In the genomic region with DNA sequence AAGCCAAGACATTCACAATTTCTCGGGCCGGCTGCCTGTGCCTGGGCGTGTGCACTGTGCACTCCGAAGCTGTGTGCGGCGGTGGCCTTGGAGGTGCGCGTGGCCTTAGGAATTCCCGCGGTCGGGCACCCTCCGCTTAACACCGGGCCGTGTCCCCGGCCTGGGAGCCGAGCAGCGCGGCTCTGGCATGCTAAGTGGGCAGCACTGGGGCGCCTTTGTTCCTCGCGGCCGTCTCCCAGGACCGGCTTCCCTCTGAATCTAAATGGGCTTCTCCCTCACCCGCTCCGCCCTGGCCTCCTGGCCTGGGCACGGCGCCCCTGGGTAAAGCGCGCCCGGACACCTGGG, we compare ENCODE assay signal across 1 cellular context.
TF ChIP-seq lines count a peak whose summit lies in the region.

No MANE protein-coding gene starts in this region.

TF ChIP-seq in WTC11, 78 proteins besides CTCF, POLR2A, EP300 and RAD21 (continued from another document):
- TF ChIP-seq ZNF532 (CRISPR knock-in tag; IDR thresholded peaks at IDR 0.05; ENCODE audit: borderline replicate concordance): no peak
- TF ChIP-seq, protein P1, sequence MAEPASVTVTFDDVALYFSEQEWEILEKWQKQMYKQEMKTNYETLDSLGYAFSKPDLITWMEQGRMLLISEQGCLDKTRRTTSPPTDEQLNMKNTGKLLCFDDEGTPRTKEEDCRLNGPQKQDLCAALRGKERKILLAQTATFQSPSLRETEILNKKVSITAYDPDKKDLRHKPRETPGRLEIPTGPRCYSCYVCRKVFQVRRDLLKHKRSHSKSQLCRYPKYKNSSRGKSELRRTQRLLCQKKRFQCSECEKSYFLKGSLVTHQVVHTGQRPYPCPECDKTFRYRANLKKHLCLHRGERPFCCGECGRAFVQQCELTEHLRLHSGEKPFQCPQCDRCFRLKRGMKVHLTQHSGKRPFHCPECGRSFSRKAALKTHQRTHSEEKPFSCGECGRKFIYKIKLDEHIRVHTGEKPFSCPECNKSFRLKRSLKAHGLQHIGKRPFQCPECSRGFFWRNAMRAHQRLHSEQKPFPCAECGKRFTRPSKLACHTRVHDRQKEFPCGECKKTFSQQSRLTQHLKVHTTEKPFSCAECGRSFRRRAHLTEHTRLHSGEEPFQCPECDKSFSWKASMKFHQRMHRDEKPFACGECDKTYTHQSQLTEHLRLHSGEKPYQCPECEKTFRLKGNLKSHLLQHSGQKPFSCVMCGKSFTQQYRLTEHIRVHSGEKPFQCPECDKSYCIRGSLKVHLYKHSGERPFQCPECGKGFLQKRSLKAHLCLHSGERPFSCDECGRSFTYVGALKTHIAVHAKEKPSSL (CRISPR knock-in tag; conservative IDR thresholded peaks at IDR 0.05): no peak
- TF ChIP-seq NFE2L1 (CRISPR knock-in tag; IDR thresholded peaks at IDR 0.05): no peak
